In genomic region chr18:10403675-10404074, GRCh38 we compare ENCODE assay signal across 1 cellular context.
TF ChIP-seq lines count a peak whose summit lies in the region.

No MANE protein-coding gene starts in this region.

TF ChIP-seq in GM23338, 12 proteins besides CTCF, POLR2A, EP300 and RAD21 (continued from another document):
- no peak for TF ChIP-seq ZNF462 (CRISPR knock-in tag; IDR thresholded peaks at IDR 0.05)
